23 cellular contexts compared by ENCODE assay signal in the genomic region with DNA sequence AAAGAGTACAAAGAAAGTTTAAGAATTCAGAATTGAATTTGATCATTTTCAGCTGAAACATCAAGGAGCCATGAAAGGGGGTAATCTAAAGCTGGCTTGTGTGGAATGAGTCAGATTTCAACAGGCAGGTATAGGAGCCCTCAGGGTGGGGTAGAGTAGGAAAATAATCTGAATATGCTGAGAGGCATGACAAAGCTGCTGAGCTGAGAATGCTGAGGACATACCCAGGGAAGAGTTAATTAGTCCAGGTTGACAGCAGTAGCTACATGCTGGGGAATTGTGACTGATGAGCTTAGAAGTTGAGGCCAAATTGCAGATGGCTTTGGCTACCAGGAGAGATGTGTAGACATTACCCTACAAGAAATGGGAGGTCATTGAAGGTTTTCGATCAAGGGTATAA.
"Had no signal": no experiment of that assay in that cellular context is flagged by ENCODE, and none has a peak within 500 bp of the region (broad histone marks: within the 10 kb centered on the region; RNA-seq: fewer than 3 reads in every experiment).

No MANE protein-coding gene starts in this region.

- H3K27me3 ChIP-seq: dorsolateral prefrontal cortex, right lobe of liver, stomach, testis, tibial nerve, upper lobe of left lung had no signal

- H3K27ac ChIP-seq: epithelial cell of prostate, heart right ventricle, lower lobe of right lung, parathyroid adenoma, right lobe of liver, stomach, testis, tibial nerve, upper lobe of left lung had no signal

- H3K79me2 ChIP-seq: parathyroid adenoma had no signal

- H3K9ac ChIP-seq: parathyroid adenoma had no signal

- H3K4me3 ChIP-seq: dorsolateral prefrontal cortex, heart right ventricle, lower lobe of right lung, right lobe of liver, stomach, testis, tibial nerve, upper lobe of left lung had no signal

- ATAC-seq: esophagus mucosa, heart right ventricle, left ventricle myocardium superior, lower lobe of right lung, natural killer cell, right lobe of liver had no signal

- H2AFZ ChIP-seq: parathyroid adenoma had no signal

- DNase-seq: dorsolateral prefrontal cortex; effector CD4-positive, alpha-beta T cell; foreskin fibroblast; glutamatergic neuron; heart right ventricle; hippocampal formation; immature natural killer cell; left ventricle myocardium superior; lower lobe of right lung; natural killer cell; right lobe of liver; small intestine; stimulated activated CD4-positive, alpha-beta T cell treated with anti-CD3 and anti-CD28 coated beads, Interleukin-15, amount 100 ng/mL, for 24 hours; stimulated activated CD4-positive, alpha-beta T cell treated with anti-CD3 and anti-CD28 coated beads, Interleukin-4, amount 100 ng/mL, for 1 hour; stimulated activated CD8-positive, alpha-beta memory T cell treated with anti-CD3 and anti-CD28 coated beads, Interleukin-4, amount 100 ng/mL, for 48 hours; stimulated activated naive CD4-positive, alpha-beta T cell; stomach; testis; upper lobe of left lung had no signal

- H3K36me3 ChIP-seq: heart right ventricle, lower lobe of right lung, right lobe of liver, stomach, tibial nerve, upper lobe of left lung had no signal

- H3K9me3 ChIP-seq: heart right ventricle, lower lobe of right lung, right lobe of liver, stomach, testis, tibial nerve, upper lobe of left lung had no signal

- H3K4me1 ChIP-seq: heart right ventricle, lower lobe of right lung, parathyroid adenoma, right lobe of liver, stomach, testis, tibial nerve, upper lobe of left lung had no signal
